Comparison of ENCODE assay signal across 22 cellular contexts in genomic region chr18:58279504-58280158, GRCh38.
"Had no signal": no experiment of that assay in that cellular context is flagged by ENCODE, and none has a peak within 500 bp of the region (broad histone marks: within the 10 kb centered on the region; RNA-seq: fewer than 3 reads in every experiment).

No MANE protein-coding gene starts in this region.

- H3K27me3 Mint-ChIP-seq: activated naive CD4-positive, alpha-beta T cell treated with anti-CD3 and anti-CD28 coated beads, Interleukin-2, amount 50 U/mL, for 24 hours had no signal

- H3K79me2 ChIP-seq: parathyroid adenoma had no signal

- H3K36me3 ChIP-seq: ascending aorta, breast epithelium, neutrophil, sigmoid colon, tibial artery, vagina had no signal

- H3K4me3 ChIP-seq: ascending aorta, breast epithelium, coronary artery, sigmoid colon, tibial artery, vagina had no signal

- H3K4me3 Mint-ChIP-seq: activated naive CD4-positive, alpha-beta T cell treated with anti-CD3 and anti-CD28 coated beads, Interleukin-2, amount 50 U/mL, for 24 hours; natural killer cell; stimulated activated effector memory CD8-positive, alpha-beta T cell treated with anti-CD3 and anti-CD28 coated beads, Interleukin-12 subunit alpha, Interleukin-12 subunit beta, amount 100 ng/mL, for 72 hours had no signal

- H3K9me3 ChIP-seq: ascending aorta, breast epithelium, neutrophil, sigmoid colon, tibial artery, vagina had no signal

- DNase-seq: activated CD4-positive, alpha-beta T cell treated with anti-CD3 and anti-CD28 coated beads, Interleukin-2, amount 50 U/mL, for 1 hour; activated CD8-positive, alpha-beta memory T cell treated with anti-CD3 and anti-CD28 coated beads, Interleukin-2, amount 50 U/mL, for 48 hours; activated effector memory CD4-positive, alpha-beta T cell treated with Interleukin-2 at 50 U/mL for 16 hours; activated T-cell treated with anti-CD3 and anti-CD28 coated beads, Interleukin-2, amount 50 U/mL, for 48 hours; erythroblast; hypothalamus; kidney; left ventricle myocardium superior; natural killer cell; sigmoid colon; stimulated activated CD4-positive, alpha-beta T cell treated with anti-CD3 and anti-CD28 coated beads, Interleukin-4, amount 100 ng/mL, for 24 hours; T1000; tibial artery had no signal

- H3K9ac ChIP-seq: parathyroid adenoma had no signal

- H2AFZ ChIP-seq: parathyroid adenoma had no signal

- H3K4me1 Mint-ChIP-seq: activated naive CD4-positive, alpha-beta T cell treated with anti-CD3 and anti-CD28 coated beads, Interleukin-2, amount 50 U/mL, for 24 hours; natural killer cell; stimulated activated effector memory CD8-positive, alpha-beta T cell treated with anti-CD3 and anti-CD28 coated beads, Interleukin-12 subunit alpha, Interleukin-12 subunit beta, amount 100 ng/mL, for 72 hours had no signal

- H3K9me3 Mint-ChIP-seq: activated naive CD4-positive, alpha-beta T cell treated with anti-CD3 and anti-CD28 coated beads, Interleukin-2, amount 50 U/mL, for 24 hours; natural killer cell; stimulated activated effector memory CD8-positive, alpha-beta T cell treated with anti-CD3 and anti-CD28 coated beads, Interleukin-12 subunit alpha, Interleukin-12 subunit beta, amount 100 ng/mL, for 72 hours had no signal

- H3K36me3 Mint-ChIP-seq: activated naive CD4-positive, alpha-beta T cell treated with anti-CD3 and anti-CD28 coated beads, Interleukin-2, amount 50 U/mL, for 24 hours; natural killer cell; stimulated activated effector memory CD8-positive, alpha-beta T cell treated with anti-CD3 and anti-CD28 coated beads, Interleukin-12 subunit alpha, Interleukin-12 subunit beta, amount 100 ng/mL, for 72 hours had no signal

- H3K4me1 ChIP-seq: ascending aorta, parathyroid adenoma, tibial artery, vagina had no signal

- H3K27ac Mint-ChIP-seq: activated naive CD4-positive, alpha-beta T cell treated with anti-CD3 and anti-CD28 coated beads, Interleukin-2, amount 50 U/mL, for 24 hours; natural killer cell; stimulated activated effector memory CD8-positive, alpha-beta T cell treated with anti-CD3 and anti-CD28 coated beads, Interleukin-12 subunit alpha, Interleukin-12 subunit beta, amount 100 ng/mL, for 72 hours had no signal

- ATAC-seq: activated CD4-positive, CD25-positive, alpha-beta regulatory T cell treated with anti-CD3 and anti-CD28 coated beads, Interleukin-2, amount 50 U/mL, for 24 hours; left ventricle myocardium superior; natural killer cell had no signal

- H3K27ac ChIP-seq: ascending aorta, breast epithelium, coronary artery, neutrophil, parathyroid adenoma, sigmoid colon, tibial artery, vagina had no signal

- H3K27me3 ChIP-seq: ascending aorta, breast epithelium, neutrophil, sigmoid colon, tibial artery, vagina had no signal
